8 cellular contexts compared by ENCODE assay signal in the genomic region with DNA sequence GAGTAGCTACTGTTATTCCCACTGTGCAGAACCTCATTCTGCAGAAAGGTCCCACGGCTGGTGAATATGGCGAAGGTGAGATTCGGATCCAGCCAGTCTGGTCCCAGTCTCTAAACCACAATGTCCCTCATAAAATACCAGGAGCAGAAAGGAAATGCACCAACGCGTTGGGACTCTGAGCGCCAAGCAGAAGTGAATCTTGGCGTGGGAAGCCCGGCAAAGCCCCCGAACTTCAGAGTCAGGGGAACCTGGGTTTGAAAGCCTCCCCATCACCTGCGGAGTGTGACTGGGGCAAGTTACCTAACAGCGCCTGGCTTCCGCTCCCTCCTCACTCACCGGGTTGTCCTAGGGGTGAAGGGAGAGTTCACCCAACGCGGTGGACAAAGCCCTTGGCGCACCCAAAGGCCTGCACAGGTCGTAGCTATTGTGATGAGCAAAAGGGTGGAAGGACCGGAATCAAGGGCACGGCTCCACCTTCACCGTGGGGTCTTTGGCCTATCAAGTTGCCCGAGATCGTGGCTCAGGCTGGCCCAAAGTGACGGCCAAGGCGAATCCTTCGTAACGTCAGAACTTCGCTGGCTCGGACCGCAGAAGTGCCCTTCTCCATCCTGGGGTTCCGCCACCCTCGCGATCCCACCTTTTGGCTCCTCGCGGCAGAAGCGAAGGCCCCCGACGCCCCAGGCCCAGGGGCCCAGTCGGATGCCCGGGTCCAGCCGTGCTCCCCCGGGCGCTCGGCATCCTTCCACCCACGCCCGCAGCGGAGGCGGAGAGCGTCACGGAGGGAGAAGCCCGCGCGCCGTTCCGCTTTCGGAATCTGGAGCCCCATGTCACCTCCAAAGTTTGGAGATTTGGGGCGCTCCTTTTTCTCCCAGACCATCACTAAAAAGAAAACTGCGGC. TPM values are rescaled to one million over a fixed set of nuclear protein-coding genes. Genes with fewer than 3 reads are reported as not detected.
DNase-seq lines count a peak whose midpoint lies in the region; ATAC-seq, FAIRE-seq and TF ChIP-seq lines count a peak whose summit lies in the region.

No MANE protein-coding gene starts in this region.

- H3K4me3 ChIP-seq in GM08714 (ENCODE audit: low read length) (peak overlapping the region; percentile 67), fibroblast of villous mesenchyme (ENCODE audit: low read depth, low read length) (peak overlapping the region; percentile 83)

- FAIRE-seq in HTR-8/SVneo (lab: Jason Lieb, UNC) = no peak

- DNase-seq in activated T-cell treated with anti-CD3 and anti-CD28 coated beads for 24 hours (ENCODE audit: low read depth) (peak; percentile 57), fibroblast of villous mesenchyme (ENCODE audit: low read depth) (no peak), retina (peak; percentile 58), HTR-8/SVneo (ENCODE audit: insufficient read length, low spot score) (no peak), NCI-H2171 treated with DMSO at 0.1 percent for 48 hours (lab: John Stamatoyannopoulos, UW) (no peak)

- ATAC-seq in HG03460 (IDR thresholded peaks at IDR 0.05; ENCODE audit: unreplicated experiment) = peak; percentile 11
- ATAC-seq in HG02938 (IDR thresholded peaks at IDR 0.05; ENCODE audit: unreplicated experiment) = no peak

- no peak for TF ChIP-seq CTCF in fibroblast of villous mesenchyme (IDR thresholded peaks at IDR 0.05; ENCODE audit: insufficient read depth, low read depth, low read length)

RNA-seq across cellular contexts. Expression of a gene that starts 0.8 kb away (rescaled TPM):
- 35.4 and 50.9 TPM in 2 replicates for total RNA-seq in fibroblast of villous mesenchyme

RNA-seq across cellular contexts. Expression of a gene that starts 55.1 kb away (rescaled TPM):
- total RNA-seq in fibroblast of villous mesenchyme = 40.9 and 66.9 TPM in 2 replicates

Comparison
In these comparisons a context has a peak if more than half of its experiments do, and no peak if none do; other contexts are left out.
1. DNase-seq: peak in activated T-cell treated with anti-CD3 and anti-CD28 coated beads for 24 hours (single experiment) and retina (single experiment); none in fibroblast of villous mesenchyme (single experiment), HTR-8/SVneo (single experiment) and NCI-H2171 treated with DMSO at 0.1 percent for 48 hours (single experiment).